In the genomic region with DNA sequence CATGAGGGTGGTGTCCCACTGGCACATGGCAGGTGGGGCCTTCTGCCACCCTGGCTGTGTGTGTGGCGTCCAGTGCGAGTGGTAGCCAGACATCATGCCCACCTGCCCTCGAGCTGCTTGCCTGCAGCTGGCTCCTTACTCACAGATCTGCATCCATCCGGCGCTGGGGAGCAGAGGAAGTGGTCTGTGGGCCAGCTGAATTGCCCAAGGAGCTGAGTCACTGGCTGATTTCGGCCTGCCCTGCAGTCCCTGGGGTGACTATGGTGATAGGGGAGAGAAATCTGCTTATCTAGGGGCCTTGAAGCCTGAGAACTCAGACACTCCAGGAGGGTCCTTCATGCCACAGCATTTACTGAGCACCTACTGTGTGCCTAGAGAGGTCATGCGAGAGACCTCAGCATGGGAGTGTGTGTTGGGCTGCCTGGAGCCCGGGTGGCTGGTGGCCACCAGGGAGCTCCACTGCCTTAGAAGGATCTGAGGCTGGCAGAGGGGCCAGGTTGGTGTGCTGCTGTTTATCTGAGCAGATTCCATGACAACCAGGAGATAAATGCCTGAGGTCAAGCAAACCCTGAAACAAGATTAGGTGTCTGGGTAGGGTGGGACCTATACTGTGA, we compare ENCODE assay signal across 1 cellular context.
TF ChIP-seq lines count a peak whose summit lies in the region.

No MANE protein-coding gene starts in this region.

TF ChIP-seq in HCT116, 20 proteins besides CTCF, POLR2A, EP300 and RAD21 (continued from another document):
- TF ChIP-seq, protein P1, sequence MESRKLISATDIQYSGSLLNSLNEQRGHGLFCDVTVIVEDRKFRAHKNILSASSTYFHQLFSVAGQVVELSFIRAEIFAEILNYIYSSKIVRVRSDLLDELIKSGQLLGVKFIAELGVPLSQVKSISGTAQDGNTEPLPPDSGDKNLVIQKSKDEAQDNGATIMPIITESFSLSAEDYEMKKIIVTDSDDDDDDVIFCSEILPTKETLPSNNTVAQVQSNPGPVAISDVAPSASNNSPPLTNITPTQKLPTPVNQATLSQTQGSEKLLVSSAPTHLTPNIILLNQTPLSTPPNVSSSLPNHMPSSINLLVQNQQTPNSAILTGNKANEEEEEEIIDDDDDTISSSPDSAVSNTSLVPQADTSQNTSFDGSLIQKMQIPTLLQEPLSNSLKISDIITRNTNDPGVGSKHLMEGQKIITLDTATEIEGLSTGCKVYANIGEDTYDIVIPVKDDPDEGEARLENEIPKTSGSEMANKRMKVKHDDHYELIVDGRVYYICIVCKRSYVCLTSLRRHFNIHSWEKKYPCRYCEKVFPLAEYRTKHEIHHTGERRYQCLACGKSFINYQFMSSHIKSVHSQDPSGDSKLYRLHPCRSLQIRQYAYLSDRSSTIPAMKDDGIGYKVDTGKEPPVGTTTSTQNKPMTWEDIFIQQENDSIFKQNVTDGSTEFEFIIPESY (IDR thresholded peaks at IDR 0.05; ENCODE audit: extremely low read depth, insufficient replicate concordance, low read length): no peak
- no peak for TF ChIP-seq EZH2 (IDR thresholded peaks at IDR 0.05)
TF ChIP-seq in HCT116: peak in this region for 2.
